13 cellular contexts compared by ENCODE assay signal in the genomic region with DNA sequence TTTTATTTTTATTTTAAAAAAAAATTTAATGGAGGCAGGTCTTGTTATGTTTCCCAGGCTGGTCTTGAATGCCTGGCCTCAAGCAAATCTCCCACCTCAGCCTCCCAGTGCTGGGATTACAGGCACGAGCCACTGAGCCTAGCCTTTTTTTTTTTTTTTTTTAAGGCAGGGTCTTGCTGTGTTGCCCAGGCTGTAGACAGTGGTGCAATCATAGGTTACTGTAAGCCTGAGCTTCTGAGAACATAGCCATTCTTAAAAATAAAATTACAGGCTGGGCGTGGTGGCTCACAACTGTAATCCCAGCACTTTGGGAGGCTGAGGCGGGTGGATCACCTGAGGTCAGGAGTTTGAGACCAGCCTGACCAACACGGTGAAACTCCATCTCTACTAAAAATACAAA. TPM values are rescaled to one million over a fixed set of nuclear protein-coding genes. Genes with fewer than 3 reads are reported as not detected.
"Had no signal": no experiment of that assay in that cellular context is flagged by ENCODE, and none has a peak within 500 bp of the region (broad histone marks: within the 10 kb centered on the region; RNA-seq: fewer than 3 reads in every experiment).

No MANE protein-coding gene starts in this region.

RNA-seq across cellular contexts. Expression of a gene that starts 14.7 kb away (rescaled TPM):
- total RNA-seq: activated B cell treated with CpG ODN at 0.5 μM for 24 hours; activated CD4-positive, alpha-beta memory T cell treated with anti-CD3 and anti-CD28 coated beads for 36 hours; activated CD4-positive, alpha-beta memory T cell treated with anti-CD3 and anti-CD28 coated beads, Interleukin-2, amount 10 ng/mL, durations not matched to agents 7 days and 5 days; activated CD4-positive, alpha-beta T cell treated with anti-CD3 and anti-CD28 coated beads for 36 hours; activated CD4-positive, alpha-beta T cell treated with anti-CD3 and anti-CD28 coated beads, Interleukin-2, amount 10 ng/mL, durations not matched to agents 24 days and 14 days; activated CD4-positive, alpha-beta T cell treated with anti-CD3 and anti-CD28 coated beads, Interleukin-2, amount 10 ng/mL, durations not matched to agents 7 days and 5 days; activated CD8-positive, alpha-beta memory T cell treated with anti-CD3 and anti-CD28 coated beads for 36 hours; activated CD8-positive, alpha-beta memory T cell treated with anti-CD3 and anti-CD28 coated beads, Interleukin-2, amount 10 ng/mL, durations not matched to agents 7 days and 5 days; activated CD8-positive, alpha-beta T cell treated with anti-CD3 and anti-CD28 coated beads for 36 hours; activated CD8-positive, alpha-beta T cell treated with anti-CD3 and anti-CD28 coated beads, Interleukin-2, amount 10 ng/mL, durations not matched to agents 7 days and 5 days; T-helper 1 cell treated with Interleukin-12 subunit alpha and Interleukin-12 subunit beta and Interleukin-4 antibody, amounts not matched to agents 30 ng/mL and 1 ng/mL, for 36 hours; T-helper 17 cell; T-helper 2 cell treated with Interferon-gamma antibody and Interleukin-4, amounts not matched to agents 100 ng/mL and 5 ng/mL, for 36 hours had no signal

RNA-seq across cellular contexts. Expression of a gene that starts 29.9 kb away (rescaled TPM):
- total RNA-seq: activated CD4-positive, alpha-beta memory T cell treated with anti-CD3 and anti-CD28 coated beads for 36 hours; activated CD4-positive, alpha-beta memory T cell treated with anti-CD3 and anti-CD28 coated beads, Interleukin-2, amount 10 ng/mL, durations not matched to agents 7 days and 5 days; activated CD4-positive, alpha-beta T cell treated with anti-CD3 and anti-CD28 coated beads for 36 hours; activated CD4-positive, alpha-beta T cell treated with anti-CD3 and anti-CD28 coated beads, Interleukin-2, amount 10 ng/mL, durations not matched to agents 24 days and 14 days; activated CD4-positive, alpha-beta T cell treated with anti-CD3 and anti-CD28 coated beads, Interleukin-2, amount 10 ng/mL, durations not matched to agents 7 days and 5 days; activated CD8-positive, alpha-beta memory T cell treated with anti-CD3 and anti-CD28 coated beads for 36 hours; activated CD8-positive, alpha-beta memory T cell treated with anti-CD3 and anti-CD28 coated beads, Interleukin-2, amount 10 ng/mL, durations not matched to agents 7 days and 5 days; activated CD8-positive, alpha-beta T cell treated with anti-CD3 and anti-CD28 coated beads for 36 hours; activated CD8-positive, alpha-beta T cell treated with anti-CD3 and anti-CD28 coated beads, Interleukin-2, amount 10 ng/mL, durations not matched to agents 7 days and 5 days; T-helper 1 cell treated with Interleukin-12 subunit alpha and Interleukin-12 subunit beta and Interleukin-4 antibody, amounts not matched to agents 30 ng/mL and 1 ng/mL, for 36 hours; T-helper 2 cell treated with Interferon-gamma antibody and Interleukin-4, amounts not matched to agents 100 ng/mL and 5 ng/mL, for 36 hours had no signal

RNA-seq across cellular contexts. Expression of a gene that starts 36.8 kb away (rescaled TPM):
- total RNA-seq: activated B cell treated with CpG ODN at 0.5 μM for 24 hours; activated CD4-positive, alpha-beta memory T cell treated with anti-CD3 and anti-CD28 coated beads for 36 hours; activated CD4-positive, alpha-beta T cell treated with anti-CD3 and anti-CD28 coated beads for 36 hours; activated CD4-positive, alpha-beta T cell treated with anti-CD3 and anti-CD28 coated beads, Interleukin-2, amount 10 ng/mL, durations not matched to agents 24 days and 14 days; activated CD4-positive, alpha-beta T cell treated with anti-CD3 and anti-CD28 coated beads, Interleukin-2, amount 10 ng/mL, durations not matched to agents 7 days and 5 days; activated CD8-positive, alpha-beta memory T cell treated with anti-CD3 and anti-CD28 coated beads for 36 hours; activated CD8-positive, alpha-beta memory T cell treated with anti-CD3 and anti-CD28 coated beads, Interleukin-2, amount 10 ng/mL, durations not matched to agents 7 days and 5 days; activated CD8-positive, alpha-beta T cell treated with anti-CD3 and anti-CD28 coated beads for 36 hours; activated CD8-positive, alpha-beta T cell treated with anti-CD3 and anti-CD28 coated beads, Interleukin-2, amount 10 ng/mL, durations not matched to agents 7 days and 5 days; T-helper 1 cell treated with Interleukin-12 subunit alpha and Interleukin-12 subunit beta and Interleukin-4 antibody, amounts not matched to agents 30 ng/mL and 1 ng/mL, for 36 hours; T-helper 17 cell; T-helper 2 cell treated with Interferon-gamma antibody and Interleukin-4, amounts not matched to agents 100 ng/mL and 5 ng/mL, for 36 hours had no signal
